ENCODE assay signal across 23 cellular contexts in the genomic region with DNA sequence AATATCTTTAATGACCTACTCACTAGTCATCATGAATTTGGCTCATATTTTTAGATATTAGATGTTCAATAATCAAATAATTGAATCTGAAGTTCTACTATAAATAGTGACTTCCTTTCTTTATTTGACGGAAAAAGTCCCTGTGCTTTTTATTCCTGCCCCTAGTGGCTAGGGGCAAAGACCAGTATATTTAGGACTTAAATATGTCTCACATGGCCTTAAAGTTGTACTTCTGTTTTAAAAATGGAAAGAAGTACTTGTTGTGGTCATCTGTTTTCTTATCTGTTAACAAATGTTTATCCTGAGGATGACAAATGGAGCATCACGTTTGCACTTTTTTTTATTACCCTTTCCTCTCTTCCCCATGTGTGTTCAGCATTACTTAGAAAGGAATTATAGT.
DNase-seq lines count a peak whose midpoint lies in the region; ATAC-seq and TF ChIP-seq lines count a peak whose summit lies in the region.
"Had no signal": no experiment of that assay in that cellular context is flagged by ENCODE, and none has a peak within 500 bp of the region (broad histone marks: within the 10 kb centered on the region; RNA-seq: fewer than 3 reads in every experiment).

No MANE protein-coding gene starts in this region.

- H3K27me3 ChIP-seq in BLaER1: no peaks in the 10 kb centered on the region
- H3K27me3 ChIP-seq in GM23338 (ENCODE audit: insufficient read depth): no peaks in the 10 kb centered on the region
- H3K27me3 ChIP-seq in SJCRH30: no peaks in the 10 kb centered on the region
- no peaks in the 10 kb centered on the region for H3K27me3 ChIP-seq in heart right ventricle
- H3K27me3 ChIP-seq: sigmoid colon, uterus had no signal

- peak; percentile 26 for DNase-seq in GM23338 (ENCODE audit: low spot score)
- no peak for DNase-seq in glutamatergic neuron
- no peak for DNase-seq in SJCRH30
- DNase-seq in heart right ventricle: no peak
- DNase-seq in activated CD4-positive, alpha-beta memory T cell treated with anti-CD3 and anti-CD28 coated beads, Interleukin-2, amount 10 ng/mL, durations not matched to agents 7 days and 5 days: no peak
- DNase-seq: caudate nucleus; effector CD8-positive, alpha-beta T cell; GF-D8; hypothalamus; NCI-H2171 treated with DMSO at 0.1 percent for 48 hours; NCI-H82; sigmoid colon; stimulated activated CD4-positive, alpha-beta T cell treated with anti-CD3 and anti-CD28 coated beads, Interleukin-2, amount 100 ng/mL, for 24 hours; uterus had no signal

- H3K4me3 ChIP-seq in BLaER1 (no peak overlapping the region), GM23338 (no peak overlapping the region), SJCRH30 (no peak overlapping the region), heart right ventricle (no peak overlapping the region)
- H3K4me3 ChIP-seq: HAP-1, sigmoid colon, uterus had no signal

- H3K27me3 Mint-ChIP-seq in GM23338 (ENCODE audit: insufficient read depth, low read depth, poor library complexity) (no peaks in the 10 kb centered on the region), glutamatergic neuron (ENCODE audit: unreplicated experiment) (no peaks in the 10 kb centered on the region)
- no peaks in the 10 kb centered on the region for H3K27me3 Mint-ChIP-seq in activated CD4-positive, alpha-beta memory T cell treated with anti-CD3 and anti-CD28 coated beads, Interleukin-2, amount 10 ng/mL, durations not matched to agents 7 days and 5 days
- H3K27me3 Mint-ChIP-seq: activated T-helper 17 cell treated with anti-CD3 and anti-CD28 coated beads, Interleukin-2, amount 50 U/mL, for 72 hours had no signal

- peak overlapping the region; percentile 61 for H3K4me2 ChIP-seq in BLaER1
- no peak overlapping the region for H3K4me2 ChIP-seq in GM23338
- H3K4me2 ChIP-seq: KMS-11 had no signal

- H3K27ac Mint-ChIP-seq in GM23338 (no peak overlapping the region), glutamatergic neuron (ENCODE audit: unreplicated experiment) (no peak overlapping the region)
- H3K27ac Mint-ChIP-seq in activated CD4-positive, alpha-beta memory T cell treated with anti-CD3 and anti-CD28 coated beads, Interleukin-2, amount 10 ng/mL, durations not matched to agents 7 days and 5 days: no peak overlapping the region
- H3K27ac Mint-ChIP-seq: activated T-helper 17 cell treated with anti-CD3 and anti-CD28 coated beads, Interleukin-2, amount 50 U/mL, for 72 hours; T-helper 1 cell treated with Interleukin-12 subunit alpha and Interleukin-12 subunit beta and Interleukin-4 antibody, amounts not matched to agents 30 μg/mL and 1 μg/mL, for 36 hours had no signal

- H3K4me1 Mint-ChIP-seq in GM23338 (peaks cover 13% of the 10 kb centered on the region; the same call in 2 of the 3 replicates), glutamatergic neuron (ENCODE audit: low read depth, unreplicated experiment) (peaks cover 13% of the 10 kb centered on the region)
- peaks cover 5% of the 10 kb centered on the region for H3K4me1 Mint-ChIP-seq in activated CD4-positive, alpha-beta memory T cell treated with anti-CD3 and anti-CD28 coated beads, Interleukin-2, amount 10 ng/mL, durations not matched to agents 7 days and 5 days
- H3K4me1 Mint-ChIP-seq: activated T-helper 17 cell treated with anti-CD3 and anti-CD28 coated beads, Interleukin-2, amount 50 U/mL, for 72 hours had no signal

- CTCF ChIA-PET in activated CD4-positive, alpha-beta memory T cell treated with anti-CD3 and anti-CD28 coated beads, Interleukin-2, amount 10 ng/mL, durations not matched to agents 7 days and 5 days (lab: Charles Lee): no interaction called here

- TF ChIP-seq CTCF in GM23338 (conservative IDR thresholded peaks at IDR 0.05; ENCODE audit: low read depth in 2 of 2): peak in 1 of 2 experiments; percentile 40; a peak in 1 of 4 replicates
- peak; percentile 21 for TF ChIP-seq CTCF in glutamatergic neuron (IDR thresholded peaks at IDR 0.05; ENCODE audit: partially characterized antibody, unreplicated experiment)
- no peak for TF ChIP-seq CTCF in heart right ventricle (IDR thresholded peaks at IDR 0.05)

- 59 to 73% methylated on average over 2 of the region's 2 CpGs for WGBS in heart right ventricle, 2 donors

- no peak overlapping the region for H3K4me3 Mint-ChIP-seq in GM23338
- H3K4me3 Mint-ChIP-seq in glutamatergic neuron (ENCODE audit: unreplicated experiment): no peak overlapping the region
- H3K4me3 Mint-ChIP-seq in activated CD4-positive, alpha-beta memory T cell treated with anti-CD3 and anti-CD28 coated beads, Interleukin-2, amount 10 ng/mL, durations not matched to agents 7 days and 5 days: no peak overlapping the region
- H3K4me3 Mint-ChIP-seq: activated T-helper 17 cell treated with anti-CD3 and anti-CD28 coated beads, Interleukin-2, amount 50 U/mL, for 72 hours; T-helper 1 cell treated with Interleukin-12 subunit alpha and Interleukin-12 subunit beta and Interleukin-4 antibody, amounts not matched to agents 30 μg/mL and 1 μg/mL, for 36 hours had no signal

- no peaks in the 10 kb centered on the region for H3K9me3 Mint-ChIP-seq in GM23338
- no peaks in the 10 kb centered on the region for H3K9me3 Mint-ChIP-seq in glutamatergic neuron (ENCODE audit: unreplicated experiment)
- no peaks in the 10 kb centered on the region for H3K9me3 Mint-ChIP-seq in activated CD4-positive, alpha-beta memory T cell treated with anti-CD3 and anti-CD28 coated beads, Interleukin-2, amount 10 ng/mL, durations not matched to agents 7 days and 5 days
- H3K9me3 Mint-ChIP-seq: activated T-helper 17 cell treated with anti-CD3 and anti-CD28 coated beads, Interleukin-2, amount 50 U/mL, for 72 hours; T-helper 1 cell treated with Interleukin-12 subunit alpha and Interleukin-12 subunit beta and Interleukin-4 antibody, amounts not matched to agents 30 μg/mL and 1 μg/mL, for 36 hours had no signal

- H3K27ac ChIP-seq in BLaER1: 0 out of 2 replicates have a peak overlapping the region, but pooled peaks have one; percentile 5
- no peak overlapping the region for H3K27ac ChIP-seq in GM23338 (ENCODE audit: low read depth)
- no peak overlapping the region for H3K27ac ChIP-seq in SJCRH30
- H3K27ac ChIP-seq in heart right ventricle: no peak overlapping the region
- H3K27ac ChIP-seq: KMS-11, RWPE1, sigmoid colon, uterus had no signal

- H4K20me1 ChIP-seq in BLaER1 (peaks cover 94% of the 10 kb centered on the region), GM23338 (replicated peaks; ENCODE audit: insufficient read depth) (no peaks in the 10 kb centered on the region; the same call in 1 of the 2 replicates)

- intact Hi-C loops in heart right ventricle (cut with DNase I): loop anchor here in 2 of 10 donors (10.0 kb wide), 2 partner anchors 72 to 458 kb away; no protein-coding TSS in a partner anchor

- no peaks in the 10 kb centered on the region for H3K79me2 ChIP-seq in GM23338 (replicated peaks; ENCODE audit: insufficient read depth)

- H3K9ac ChIP-seq in BLaER1: no peak overlapping the region
- H3K9ac ChIP-seq: KMS-11 had no signal

- no peak for ATAC-seq in GM23338
- no peak for ATAC-seq in SK-N-SH treated with all-trans-retinoic acid at 6 μM for 48 hours
- ATAC-seq in heart right ventricle: no peak
- no peak for ATAC-seq in HG03520 (IDR thresholded peaks at IDR 0.05; ENCODE audit: unreplicated experiment)
- ATAC-seq: activated CD4-positive, CD25-positive, alpha-beta regulatory T cell treated with anti-CD3 and anti-CD28 coated beads, Interleukin-2, amount 50 U/mL, for 24 hours; activated T-helper 17 cell treated with anti-CD3 and anti-CD28 coated beads, Interleukin-2, amount 50 U/mL, for 72 hours had no signal

- H2AFZ ChIP-seq in GM23338: no peak overlapping the region

- H3K9me3 ChIP-seq in BLaER1 (no peaks in the 10 kb centered on the region), SJCRH30 (replicated peaks) (no peaks in the 10 kb centered on the region), heart right ventricle (no peaks in the 10 kb centered on the region)
- H3K9me3 ChIP-seq: HAP-1, sigmoid colon, uterus had no signal

- H3K36me3 ChIP-seq in BLaER1: peaks cover 44% of the 10 kb centered on the region
- no peaks in the 10 kb centered on the region for H3K36me3 ChIP-seq in GM23338 (ENCODE audit: insufficient read depth)
- no peaks in the 10 kb centered on the region; the same call in 1 of the 2 replicates for H3K36me3 ChIP-seq in SJCRH30
- no peaks in the 10 kb centered on the region for H3K36me3 ChIP-seq in heart right ventricle
- H3K36me3 ChIP-seq: HAP-1, sigmoid colon, uterus had no signal

- H3K9me2 ChIP-seq in GM23338 (ENCODE audit: insufficient read depth): no peaks in the 10 kb centered on the region

- no peaks in the 10 kb centered on the region for H3K36me3 Mint-ChIP-seq in GM23338 (ENCODE audit: low read depth)
- no peaks in the 10 kb centered on the region for H3K36me3 Mint-ChIP-seq in glutamatergic neuron (ENCODE audit: unreplicated experiment)
- H3K36me3 Mint-ChIP-seq in activated CD4-positive, alpha-beta memory T cell treated with anti-CD3 and anti-CD28 coated beads, Interleukin-2, amount 10 ng/mL, durations not matched to agents 7 days and 5 days (ENCODE audit: low read depth): no peaks in the 10 kb centered on the region

- peaks cover 98% of the 10 kb centered on the region for H3K4me1 ChIP-seq in BLaER1
- H3K4me1 ChIP-seq in GM23338 (ENCODE audit: insufficient read depth): peaks cover 15% of the 10 kb centered on the region
- no peaks in the 10 kb centered on the region for H3K4me1 ChIP-seq in SJCRH30
- peaks cover 0 to 7% (median 0%) of the 10 kb centered on the region in 9 donors for H3K4me1 ChIP-seq in heart right ventricle
- H3K4me1 ChIP-seq: sigmoid colon, uterus had no signal

- H3F3A ChIP-seq in GM23338 (replicated peaks; ENCODE audit: low read depth): no peaks in the 10 kb centered on the region

- POLR2A ChIA-PET in activated CD4-positive, alpha-beta memory T cell treated with anti-CD3 and anti-CD28 coated beads, Interleukin-2, amount 10 ng/mL, durations not matched to agents 7 days and 5 days (lab: Charles Lee): no interaction called here

TF ChIP-seq in SK-N-SH treated with all-trans-retinoic acid at 6 μM for 48 hours, 23 proteins besides CTCF, POLR2A, EP300 and RAD21:
- TF ChIP-seq ISL1 (CRISPR knock-in tag; IDR thresholded peaks at IDR 0.05) (0 out of 2 replicates have a peak, but pooled peaks have one; percentile 9), ESRRG (CRISPR knock-in tag; IDR thresholded peaks at IDR 0.05) (no peak)
